In genomic region chr1:191528275-191528674, GRCh38 we compare ENCODE assay signal across 23 cellular contexts.
"Had no signal": no experiment of that assay in that cellular context is flagged by ENCODE, and none has a peak within 500 bp of the region (broad histone marks: within the 10 kb centered on the region; RNA-seq: fewer than 3 reads in every experiment).

No MANE protein-coding gene starts in this region.

- H3K36me3 Mint-ChIP-seq: activated naive CD8-positive, alpha-beta T cell treated with anti-CD3 and anti-CD28 coated beads for 36 hours; naive thymus-derived CD4-positive, alpha-beta T cell; stimulated activated effector memory CD8-positive, alpha-beta T cell treated with anti-CD3 and anti-CD28 coated beads, Interleukin-12 subunit alpha, Interleukin-12 subunit beta, amount 100 ng/mL, for 72 hours had no signal

- H3K4me1 ChIP-seq: colonic mucosa, heart left ventricle, lower lobe of right lung, tibial artery had no signal

- H3K4me3 ChIP-seq: colonic mucosa, dorsolateral prefrontal cortex, heart left ventricle, lower lobe of right lung, tibial artery had no signal

- H3K27me3 ChIP-seq: colonic mucosa, dorsolateral prefrontal cortex, heart left ventricle, tibial artery had no signal

- H3K27me3 Mint-ChIP-seq: activated naive CD8-positive, alpha-beta T cell treated with anti-CD3 and anti-CD28 coated beads for 36 hours; activated T-cell treated with anti-CD3 and anti-CD28 coated beads, Interleukin-2, amount 50 U/mL, for 24 hours; naive thymus-derived CD4-positive, alpha-beta T cell; stimulated activated naive CD8-positive, alpha-beta T cell treated with anti-CD3 and anti-CD28 coated beads, Interleukin-15, amount 100 ng/mL, for 72 hours had no signal

- ATAC-seq: heart left ventricle; left lobe of liver; lower lobe of right lung; naive thymus-derived CD4-positive, alpha-beta T cell; sciatic nerve; stimulated activated effector memory CD8-positive, alpha-beta T cell treated with anti-CD3 and anti-CD28 coated beads, Interleukin-12 subunit alpha, Interleukin-12 subunit beta, amount 100 ng/mL, for 72 hours; stimulated activated naive CD8-positive, alpha-beta T cell treated with anti-CD3 and anti-CD28 coated beads, Interleukin-15, amount 100 ng/mL, for 72 hours had no signal

- H3K4me3 Mint-ChIP-seq: activated naive CD8-positive, alpha-beta T cell treated with anti-CD3 and anti-CD28 coated beads for 36 hours; activated T-cell treated with anti-CD3 and anti-CD28 coated beads, Interleukin-2, amount 50 U/mL, for 24 hours; naive thymus-derived CD4-positive, alpha-beta T cell; stimulated activated effector memory CD8-positive, alpha-beta T cell treated with anti-CD3 and anti-CD28 coated beads, Interleukin-12 subunit alpha, Interleukin-12 subunit beta, amount 100 ng/mL, for 72 hours; stimulated activated naive CD8-positive, alpha-beta T cell treated with anti-CD3 and anti-CD28 coated beads, Interleukin-15, amount 100 ng/mL, for 72 hours had no signal

- DNase-seq: activated CD4-positive, alpha-beta T cell treated with anti-CD3 and anti-CD28 coated beads for 1 hour; activated CD4-positive, alpha-beta T cell treated with anti-CD3 and anti-CD28 coated beads, Interleukin-2, amount 50 U/mL, for 1 hour; activated CD8-positive, alpha-beta memory T cell treated with anti-CD3 and anti-CD28 coated beads for 24 hours; activated CD8-positive, alpha-beta memory T cell treated with anti-CD3 and anti-CD28 coated beads, Interleukin-2, amount 50 U/mL, for 4 hours; activated naive CD4-positive, alpha-beta T cell; activated naive CD8-positive, alpha-beta T cell treated with anti-CD3 and anti-CD28 coated beads for 36 hours; activated T-cell treated with anti-CD3 and anti-CD28 coated beads, Interleukin-2, amount 50 U/mL, for 24 hours; colonic mucosa; dorsolateral prefrontal cortex; heart left ventricle; kidney; lower lobe of right lung; naive thymus-derived CD4-positive, alpha-beta T cell; small intestine; stimulated activated CD4-positive, alpha-beta T cell treated with anti-CD3 and anti-CD28 coated beads, Interleukin-2, amount 100 ng/mL, for 24 hours; stimulated activated naive CD8-positive, alpha-beta T cell treated with anti-CD3 and anti-CD28 coated beads, Interleukin-15, amount 100 ng/mL, for 72 hours; T-helper 2 cell; tibial artery had no signal

- H3K27ac ChIP-seq: colonic mucosa, dorsolateral prefrontal cortex, heart left ventricle, lower lobe of right lung, tibial artery had no signal

- H3K27ac Mint-ChIP-seq: activated naive CD8-positive, alpha-beta T cell treated with anti-CD3 and anti-CD28 coated beads for 36 hours; activated T-cell treated with anti-CD3 and anti-CD28 coated beads, Interleukin-2, amount 50 U/mL, for 24 hours; activated T-helper 2 cell treated with anti-CD3 and anti-CD28 coated beads, Interferon-gamma antibody, Interleukin-2, Interleukin-4, amounts not matched to agents 10 μg/mL and 5 μg/mL and 100 μg/mL, durations not matched to agents 14 hours and 24 hours and 36 hours; naive thymus-derived CD4-positive, alpha-beta T cell; stimulated activated effector memory CD8-positive, alpha-beta T cell treated with anti-CD3 and anti-CD28 coated beads, Interleukin-12 subunit alpha, Interleukin-12 subunit beta, amount 100 ng/mL, for 72 hours; stimulated activated naive CD8-positive, alpha-beta T cell treated with anti-CD3 and anti-CD28 coated beads, Interleukin-15, amount 100 ng/mL, for 72 hours had no signal

- H3K9me3 ChIP-seq: colonic mucosa, lower lobe of right lung, tibial artery had no signal

- FAIRE-seq: astrocyte, small intestine had no signal

- H3K4me1 Mint-ChIP-seq: activated naive CD8-positive, alpha-beta T cell treated with anti-CD3 and anti-CD28 coated beads for 36 hours; naive thymus-derived CD4-positive, alpha-beta T cell; stimulated activated effector memory CD8-positive, alpha-beta T cell treated with anti-CD3 and anti-CD28 coated beads, Interleukin-12 subunit alpha, Interleukin-12 subunit beta, amount 100 ng/mL, for 72 hours; stimulated activated naive CD8-positive, alpha-beta T cell treated with anti-CD3 and anti-CD28 coated beads, Interleukin-15, amount 100 ng/mL, for 72 hours had no signal

- H3K36me3 ChIP-seq: colonic mucosa, heart left ventricle, lower lobe of right lung, tibial artery had no signal
